10 cellular contexts compared by ENCODE assay signal in genomic region chr12:57726884-57727757, GRCh38. TPM values are rescaled to one million over a fixed set of nuclear protein-coding genes. Genes with fewer than 3 reads are reported as not detected.
DNase-seq lines count a peak whose midpoint lies in the region; ATAC-seq, FAIRE-seq and TF ChIP-seq lines count a peak whose summit lies in the region.
"Had no signal": no experiment of that assay in that cellular context is flagged by ENCODE, and none has a peak within 500 bp of the region (broad histone marks: within the 10 kb centered on the region; RNA-seq: fewer than 3 reads in every experiment).

No MANE protein-coding gene starts in this region.

- POLR2A ChIA-PET in HepG2 (lab: Yijun Ruan, JAX): interaction anchor here (0.5 to 2.1 kb wide), 4 partner anchors 18 to 216 kb away, joined by 3 to 23 read pairs (median 4); partner anchors contain the start of genes CTDSP2, EEF1AKMT3, METTL1 and TSPAN31

- BruUV-seq in HepG2 (replicated peaks; lab: Mats Ljungman, UMichigan): no TSS peak

- no peak overlapping the region for H3K27ac ChIP-seq in HepG2 (ENCODE audit: extremely low read length, insufficient read depth, low read length)
- H3K27ac ChIP-seq in thyroid gland: no peak overlapping the region

- ATAC-seq in HepG2 (no peak), HG02623 (IDR thresholded peaks at IDR 0.05; ENCODE audit: unreplicated experiment) (no peak)

- no peak for TF ChIP-seq RAD21 in HepG2 (CRISPR knock-in tag; IDR thresholded peaks at IDR 0.05)

- H3K9me3 ChIP-seq in HepG2 (ENCODE audit: low read length) (no peaks in the 10 kb centered on the region), thyroid gland (no peaks in the 10 kb centered on the region)

- in situ Hi-C loops in HepG2 (cut with HindIII; ENCODE audit: extremely low pct_ligation_motif_present, low pct_unique_long_range_greater_than_20kb): no loop called here

- TF ChIP-seq EP300 in HepG2 (IDR thresholded peaks at IDR 0.05; ENCODE audit: low read depth in 2 of 2, low read length in 2 of 2) (no peak), HepG2 (CRISPR knock-in tag; IDR thresholded peaks at IDR 0.05; ENCODE audit: borderline replicate concordance) (no peak)

- H3K36me3 ChIP-seq in HepG2 (replicated peaks in 1 of 2; ENCODE audit: control insufficient read depth in 1 of 2, insufficient read depth in 2 of 2, low read length in 2 of 2) (no peaks in the 10 kb centered on the region), thyroid gland (no peaks in the 10 kb centered on the region)

- no peak for TF ChIP-seq POLR2A in HepG2 (IDR thresholded peaks at IDR 0.05; ENCODE audit: insufficient read depth in 1 of 2, low read depth in 2 of 2, low read length in 2 of 2)
- TF ChIP-seq POLR2A in thyroid gland (IDR thresholded peaks at IDR 0.05): no peak

- CTCF ChIA-PET in HepG2 (lab: Yijun Ruan, JAX; ENCODE audit: low intra/inter-chr PET ratio, low total read pairs): interaction anchor here (1.7 kb wide), 1 partner anchor 8 kb away, joined by 6 read pairs; no protein-coding TSS in a partner anchor

- peak overlapping the region; percentile 98 for H3K4me2 ChIP-seq in HepG2 (ENCODE audit: low read depth, low read length)

- H2AFZ ChIP-seq in HepG2 (ENCODE audit: low read length): no peak overlapping the region

- peak overlapping the region; percentile 80 to 87 for H3K4me3 ChIP-seq in cardiac fibroblast (replicated peaks in 1 of 2; ENCODE audit: low read depth in 2 of 2, low read length in 2 of 2)
- peak overlapping the region; percentile 81 to 91 (median 89); a peak in 4 of 6 replicates for H3K4me3 ChIP-seq in HepG2 (replicated peaks in 1 of 3; ENCODE audit: insufficient read depth in 1 of 3, low read depth in 2 of 3, low read length in 3 of 3)
- H3K4me3 ChIP-seq in thyroid gland (replicated peaks in 1 of 3): peak overlapping the region in 2 of 3 donors; percentile 12 to 42

- no peak for FAIRE-seq in HepG2 (lab: Jason Lieb, UNC)

- peak overlapping the region; percentile 52; the same call in 1 of the 2 replicates for H3K9ac ChIP-seq in HepG2 (ENCODE audit: insufficient read depth, low read depth, low read length)

- intact Hi-C loops in HepG2 (cut with micrococcal nuclease; ENCODE audit: unreplicated experiment) (no loop called here), thyroid gland (cut with DNase I) (no loop called here)

- 82% methylated on average over 49 of the region's 76 CpGs for WGBS in HepG2 (ENCODE audit: low lambda C conversion rate)
- WGBS in thyroid gland, 2 donors: 9 to 35% methylated on average over 14 to 32 of the region's 76 CpGs

- H3K27me3 ChIP-seq in HepG2 (ENCODE audit: control insufficient read depth in 1 of 2, insufficient read depth in 2 of 2, low read length in 2 of 2): peaks cover 2 to 26% of the 10 kb centered on the region in 2 experiments; a peak in 4 of 5 replicates
- H3K27me3 ChIP-seq in thyroid gland: no peaks in the 10 kb centered on the region

- DNase-seq in NCI-H524 (lab: John Stamatoyannopoulos, UW) (peak; percentile 28 to 64), NCI-H524 treated with DMSO at 0.1 percent for 48 hours (lab: John Stamatoyannopoulos, UW) (no peak), cardiac fibroblast (ENCODE audit: low read depth in 2 of 2) (peak in 1 of 2 donors; percentile 52), HepG2 (ENCODE audit: low spot score) (no peak), thyroid gland (peak; percentile 70 to 79), HUDEP-2 (lab: John Stamatoyannopoulos, UW; ENCODE audit: unreplicated experiment in 76 of 76) (no peak), HPDE6-E6E7 (ENCODE audit: extremely low spot score) (no peak)
- DNase-seq: activated T-cell treated with anti-CD3 and anti-CD28 coated beads, Interleukin-2, amount 50 U/mL, for 1 hour; CD4-positive, CD25-positive, alpha-beta regulatory T cell had no signal

- no peaks in the 10 kb centered on the region for H3K79me2 ChIP-seq in HepG2 (ENCODE audit: insufficient read depth, low read length)

- 0 out of 2 replicates have a peak, but pooled peaks cover 4% of the 10 kb centered on the region for H3K4me1 ChIP-seq in HepG2 (ENCODE audit: insufficient read depth, low read length)
- H3K4me1 ChIP-seq in thyroid gland: peaks cover 9 to 24% of the 10 kb centered on the region in 2 donors

- H4K20me1 ChIP-seq in HepG2 (ENCODE audit: insufficient read depth, low read length): no peaks in the 10 kb centered on the region

- TF ChIP-seq CTCF in cardiac fibroblast (IDR thresholded peaks at IDR 0.05; ENCODE audit: low read depth, low read length) (peak; percentile 42), HepG2 (CRISPR knock-in tag; IDR thresholded peaks at IDR 0.05) (peak; percentile 12; the same call in 1 of the 2 replicates), thyroid gland (IDR thresholded peaks at IDR 0.05) (peak in 1 of 6 experiments; percentile 3)

RNA-seq across cellular contexts. Expression of gene AGAP2, which starts 11.4 kb away (rescaled TPM):
- total RNA-seq in HepG2 (2016; rRNA removed; fragmentation: Illumina TruSeq; extraction: Trizol) (0.38 and 0.81 TPM in 2 replicates), thyroid gland (1 to 10 TPM in 1 of 4 donors, under 1 TPM in 3; 0.45 to 1.3 (median 0.80) TPM)
- 0.10 and 0.18 TPM in 2 replicates for total RNA-seq in HepG2 (2016; cell fraction: cytosol; rRNA removed; fragmentation: Illumina TruSeq; extraction: Trizol; ENCODE audit: low read depth)
- total RNA-seq in HepG2 (2016; cell fraction: insoluble cytoplasmic fraction; rRNA removed; fragmentation: Illumina TruSeq; extraction: Trizol): 0.45 and 0.91 TPM in 2 replicates
- total RNA-seq in HepG2 (2016; cell fraction: membrane; rRNA removed; fragmentation: Illumina TruSeq; extraction: Trizol): 0.24 and 0.49 TPM in 2 replicates
- total RNA-seq in HepG2 (2016; cell fraction: nucleus; rRNA removed; fragmentation: Illumina TruSeq; extraction: Trizol): 0.44 and 0.71 TPM in 2 replicates
- polyA plus RNA-seq in HepG2 (2011; rRNA removed): 0.45 and 0.73 TPM in 2 replicates
- polyA plus RNA-seq in HepG2 (2011; cell fraction: cytosol; rRNA removed): 0.50 and 0.87 TPM in 2 replicates
- polyA plus RNA-seq in HepG2 (2011; cell fraction: nucleus; rRNA removed): 1.0 and 1.5 TPM in 2 replicates
- 0.23 and 0.31 TPM in 2 replicates for polyA plus RNA-seq in HepG2 (2012)
- 0.33 and 0.42 TPM in 2 replicates for polyA plus RNA-seq in HepG2 (2016; cell fraction: cytosol; fragmentation: Illumina TruSeq; extraction: Trizol; ENCODE audit: low read depth)
- 0.57 and 0.95 TPM in 2 replicates for polyA plus RNA-seq in HepG2 (2016; cell fraction: insoluble cytoplasmic fraction; fragmentation: Illumina TruSeq; extraction: Trizol; ENCODE audit: low read depth)
- 0.10 and 0.23 TPM in 2 replicates for polyA plus RNA-seq in HepG2 (2016; cell fraction: membrane; fragmentation: Illumina TruSeq; extraction: Trizol; ENCODE audit: low read depth)
- polyA plus RNA-seq in HepG2 (2016; cell fraction: nucleus; fragmentation: Illumina TruSeq; extraction: Trizol; ENCODE audit: insufficient read depth, low read depth): 0.37 and 1.3 TPM in 2 replicates
- polyA minus RNA-seq in HepG2 (2011; rRNA and poly(A)+ RNA removed; ENCODE audit: low replicate concordance): 0.42 and 0.96 TPM in 2 replicates
- polyA minus RNA-seq in HepG2 (2011; cell fraction: cytosol; rRNA and poly(A)+ RNA removed): 0.70 and 0.79 TPM in 2 replicates
- polyA minus RNA-seq in HepG2 (2011; cell fraction: nucleus; rRNA and poly(A)+ RNA removed): 0.90 and 1.5 TPM in 2 replicates

RNA-seq across cellular contexts. Expression of gene TSPAN31, which starts 17.7 kb away (rescaled TPM):
- total RNA-seq in HepG2 (2016; rRNA removed; fragmentation: Illumina TruSeq; extraction: Trizol) (5.4 and 10.4 TPM in 2 replicates), thyroid gland (100 to 1,000 TPM; 110 to 166 (median 137) TPM)
- 3.1 and 3.3 TPM in 2 replicates for total RNA-seq in HepG2 (2016; cell fraction: cytosol; rRNA removed; fragmentation: Illumina TruSeq; extraction: Trizol; ENCODE audit: low read depth)
- 7.8 and 11.5 TPM in 2 replicates for total RNA-seq in HepG2 (2016; cell fraction: insoluble cytoplasmic fraction; rRNA removed; fragmentation: Illumina TruSeq; extraction: Trizol)
- total RNA-seq in HepG2 (2016; cell fraction: membrane; rRNA removed; fragmentation: Illumina TruSeq; extraction: Trizol): 6.1 and 6.3 TPM in 2 replicates
- total RNA-seq in HepG2 (2016; cell fraction: nucleus; rRNA removed; fragmentation: Illumina TruSeq; extraction: Trizol): 8.7 and 15.1 TPM in 2 replicates
- 24.6 and 27.3 TPM in 2 replicates for polyA plus RNA-seq in HepG2 (2011; rRNA removed)
- polyA plus RNA-seq in HepG2 (2011; cell fraction: cytosol; rRNA removed): 19.3 and 22.2 TPM in 2 replicates
- polyA plus RNA-seq in HepG2 (2011; cell fraction: nucleus; rRNA removed): 26.2 and 31.2 TPM in 2 replicates
- polyA plus RNA-seq in HepG2 (2012): 17.1 and 17.8 TPM in 2 replicates
- polyA plus RNA-seq in HepG2 (2016; cell fraction: cytosol; fragmentation: Illumina TruSeq; extraction: Trizol; ENCODE audit: low read depth): 3.2 and 4.3 TPM in 2 replicates
- polyA plus RNA-seq in HepG2 (2016; cell fraction: insoluble cytoplasmic fraction; fragmentation: Illumina TruSeq; extraction: Trizol; ENCODE audit: low read depth): 6.6 and 6.9 TPM in 2 replicates
- 4.9 and 7.9 TPM in 2 replicates for polyA plus RNA-seq in HepG2 (2016; cell fraction: membrane; fragmentation: Illumina TruSeq; extraction: Trizol; ENCODE audit: low read depth)
- 22.0 and 24.1 TPM in 2 replicates for polyA plus RNA-seq in HepG2 (2016; cell fraction: nucleus; fragmentation: Illumina TruSeq; extraction: Trizol; ENCODE audit: insufficient read depth, low read depth)
- 8.6 and 23.9 TPM in 2 replicates for polyA minus RNA-seq in HepG2 (2011; rRNA and poly(A)+ RNA removed; ENCODE audit: low replicate concordance)
- polyA minus RNA-seq in HepG2 (2011; cell fraction: cytosol; rRNA and poly(A)+ RNA removed): 5.8 and 8.3 TPM in 2 replicates
- 14.9 and 21.0 TPM in 2 replicates for polyA minus RNA-seq in HepG2 (2011; cell fraction: nucleus; rRNA and poly(A)+ RNA removed)

RNA-seq across cellular contexts. Expression of gene CDK4, which starts 25.0 kb away (rescaled TPM):
- total RNA-seq in HepG2 (2016; rRNA removed; fragmentation: Illumina TruSeq; extraction: Trizol) (209 and 255 TPM in 2 replicates), thyroid gland (100 to 1,000 TPM in 3 of 4 donors, 10 to 100 TPM in 1; 95.2 to 137 (median 113) TPM)
- 114 and 177 TPM in 2 replicates for total RNA-seq in HepG2 (2016; cell fraction: cytosol; rRNA removed; fragmentation: Illumina TruSeq; extraction: Trizol; ENCODE audit: low read depth)
- total RNA-seq in HepG2 (2016; cell fraction: insoluble cytoplasmic fraction; rRNA removed; fragmentation: Illumina TruSeq; extraction: Trizol): 213 and 245 TPM in 2 replicates
- total RNA-seq in HepG2 (2016; cell fraction: membrane; rRNA removed; fragmentation: Illumina TruSeq; extraction: Trizol): 203 and 282 TPM in 2 replicates
- total RNA-seq in HepG2 (2016; cell fraction: nucleus; rRNA removed; fragmentation: Illumina TruSeq; extraction: Trizol): 105 and 134 TPM in 2 replicates
- 171 and 191 TPM in 2 replicates for polyA plus RNA-seq in HepG2 (2011; rRNA removed)
- polyA plus RNA-seq in HepG2 (2011; cell fraction: cytosol; rRNA removed): 223 and 255 TPM in 2 replicates
- 58.2 and 58.6 TPM in 2 replicates for polyA plus RNA-seq in HepG2 (2011; cell fraction: nucleus; rRNA removed)
- polyA plus RNA-seq in HepG2 (2012): 68.6 and 92.8 TPM in 2 replicates
- polyA plus RNA-seq in HepG2 (2016; cell fraction: cytosol; fragmentation: Illumina TruSeq; extraction: Trizol; ENCODE audit: low read depth): 148 and 226 TPM in 2 replicates
- 315 and 325 TPM in 2 replicates for polyA plus RNA-seq in HepG2 (2016; cell fraction: insoluble cytoplasmic fraction; fragmentation: Illumina TruSeq; extraction: Trizol; ENCODE audit: low read depth)
- 208 and 297 TPM in 2 replicates for polyA plus RNA-seq in HepG2 (2016; cell fraction: membrane; fragmentation: Illumina TruSeq; extraction: Trizol; ENCODE audit: low read depth)
- polyA plus RNA-seq in HepG2 (2016; cell fraction: nucleus; fragmentation: Illumina TruSeq; extraction: Trizol; ENCODE audit: insufficient read depth, low read depth): 175 and 177 TPM in 2 replicates
- polyA minus RNA-seq in HepG2 (2011; rRNA and poly(A)+ RNA removed; ENCODE audit: low replicate concordance): 141 and 375 TPM in 2 replicates
- 49.7 and 59.9 TPM in 2 replicates for polyA minus RNA-seq in HepG2 (2011; cell fraction: cytosol; rRNA and poly(A)+ RNA removed)
- polyA minus RNA-seq in HepG2 (2011; cell fraction: nucleus; rRNA and poly(A)+ RNA removed): 72.6 and 80.6 TPM in 2 replicates

RNA-seq across cellular contexts. Expression of gene MARCHF9, which starts 27.8 kb away (rescaled TPM):
- total RNA-seq in HepG2 (2016; rRNA removed; fragmentation: Illumina TruSeq; extraction: Trizol): 2.7 and 5.7 TPM in 2 replicates
- total RNA-seq in HepG2 (2016; cell fraction: cytosol; rRNA removed; fragmentation: Illumina TruSeq; extraction: Trizol; ENCODE audit: low read depth): 3.9 and 5.1 TPM in 2 replicates
- total RNA-seq in HepG2 (2016; cell fraction: insoluble cytoplasmic fraction; rRNA removed; fragmentation: Illumina TruSeq; extraction: Trizol): 3.4 and 4.7 TPM in 2 replicates
- 5.9 and 6.2 TPM in 2 replicates for total RNA-seq in HepG2 (2016; cell fraction: membrane; rRNA removed; fragmentation: Illumina TruSeq; extraction: Trizol)
- 3.4 and 4.3 TPM in 2 replicates for total RNA-seq in HepG2 (2016; cell fraction: nucleus; rRNA removed; fragmentation: Illumina TruSeq; extraction: Trizol)
- 9.6 and 14.5 TPM in 2 replicates for polyA plus RNA-seq in HepG2 (2011; rRNA removed)
- 8.1 and 8.8 TPM in 2 replicates for polyA plus RNA-seq in HepG2 (2011; cell fraction: cytosol; rRNA removed)
- polyA plus RNA-seq in HepG2 (2011; cell fraction: nucleus; rRNA removed): 15.5 and 17.5 TPM in 2 replicates
- 7.7 and 10.3 TPM in 2 replicates for polyA plus RNA-seq in HepG2 (2012)
- 2.7 and 3.1 TPM in 2 replicates for polyA plus RNA-seq in HepG2 (2016; cell fraction: cytosol; fragmentation: Illumina TruSeq; extraction: Trizol; ENCODE audit: low read depth)
- 5.0 and 8.0 TPM in 2 replicates for polyA plus RNA-seq in HepG2 (2016; cell fraction: insoluble cytoplasmic fraction; fragmentation: Illumina TruSeq; extraction: Trizol; ENCODE audit: low read depth)
- polyA plus RNA-seq in HepG2 (2016; cell fraction: membrane; fragmentation: Illumina TruSeq; extraction: Trizol; ENCODE audit: low read depth): 5.8 TPM in 2 replicates
- 13.4 and 15.4 TPM in 2 replicates for polyA plus RNA-seq in HepG2 (2016; cell fraction: nucleus; fragmentation: Illumina TruSeq; extraction: Trizol; ENCODE audit: insufficient read depth, low read depth)
- 12.1 and 12.5 TPM in 2 replicates for polyA minus RNA-seq in HepG2 (2011; rRNA and poly(A)+ RNA removed; ENCODE audit: low replicate concordance)
- polyA minus RNA-seq in HepG2 (2011; cell fraction: cytosol; rRNA and poly(A)+ RNA removed): 4.1 and 4.5 TPM in 2 replicates
- polyA minus RNA-seq in HepG2 (2011; cell fraction: nucleus; rRNA and poly(A)+ RNA removed): 3.7 and 5.3 TPM in 2 replicates
- 10 to 100 TPM; 17.5 to 25.1 (median 21.4) TPM for total RNA-seq in thyroid gland

RNA-seq across cellular contexts. Expression of gene OS9, which starts 33.2 kb away (rescaled TPM):
- total RNA-seq in HepG2 (2016; rRNA removed; fragmentation: Illumina TruSeq; extraction: Trizol): 51.7 and 156 TPM in 2 replicates
- 9.7 and 14.0 TPM in 2 replicates for total RNA-seq in HepG2 (2016; cell fraction: cytosol; rRNA removed; fragmentation: Illumina TruSeq; extraction: Trizol; ENCODE audit: low read depth)
- total RNA-seq in HepG2 (2016; cell fraction: insoluble cytoplasmic fraction; rRNA removed; fragmentation: Illumina TruSeq; extraction: Trizol): 45.5 and 158 TPM in 2 replicates
- total RNA-seq in HepG2 (2016; cell fraction: membrane; rRNA removed; fragmentation: Illumina TruSeq; extraction: Trizol): 18.9 and 21.2 TPM in 2 replicates
- 130 and 161 TPM in 2 replicates for total RNA-seq in HepG2 (2016; cell fraction: nucleus; rRNA removed; fragmentation: Illumina TruSeq; extraction: Trizol)
- polyA plus RNA-seq in HepG2 (2011; rRNA removed): 206 and 225 TPM in 2 replicates
- polyA plus RNA-seq in HepG2 (2011; cell fraction: cytosol; rRNA removed): 288 and 386 TPM in 2 replicates
- 254 and 282 TPM in 2 replicates for polyA plus RNA-seq in HepG2 (2011; cell fraction: nucleus; rRNA removed)
- 177 and 188 TPM in 2 replicates for polyA plus RNA-seq in HepG2 (2012)
- 9.4 and 11.6 TPM in 2 replicates for polyA plus RNA-seq in HepG2 (2016; cell fraction: cytosol; fragmentation: Illumina TruSeq; extraction: Trizol; ENCODE audit: low read depth)
- 41.1 and 49.4 TPM in 2 replicates for polyA plus RNA-seq in HepG2 (2016; cell fraction: insoluble cytoplasmic fraction; fragmentation: Illumina TruSeq; extraction: Trizol; ENCODE audit: low read depth)
- polyA plus RNA-seq in HepG2 (2016; cell fraction: membrane; fragmentation: Illumina TruSeq; extraction: Trizol; ENCODE audit: low read depth): 15.1 and 21.0 TPM in 2 replicates
- 248 and 264 TPM in 2 replicates for polyA plus RNA-seq in HepG2 (2016; cell fraction: nucleus; fragmentation: Illumina TruSeq; extraction: Trizol; ENCODE audit: insufficient read depth, low read depth)
- 114 and 184 TPM in 2 replicates for polyA minus RNA-seq in HepG2 (2011; rRNA and poly(A)+ RNA removed; ENCODE audit: low replicate concordance)
- polyA minus RNA-seq in HepG2 (2011; cell fraction: cytosol; rRNA and poly(A)+ RNA removed): 58.7 and 94.9 TPM in 2 replicates
- 80.6 and 98.3 TPM in 2 replicates for polyA minus RNA-seq in HepG2 (2011; cell fraction: nucleus; rRNA and poly(A)+ RNA removed)
- total RNA-seq in thyroid gland: 100 to 1,000 TPM; 262 to 393 (median 286) TPM

Comparison
In these comparisons a context has a peak if more than half of its experiments do, and no peak if none do; other contexts are left out.
1. DNase-seq: peak in NCI-H524 (2 of 2) and thyroid gland (2 of 2); none in NCI-H524 treated with DMSO at 0.1 percent for 48 hours (single experiment), HepG2 (single experiment), HUDEP-2 (0 of 76) and HPDE6-E6E7 (single experiment).
2. H3K4me3 ChIP-seq: peak in every context shown above with its lines; median percentile 89 in HepG2; 84 in cardiac fibroblast; 27 in thyroid gland.
3. RNA of gene TSPAN31, which starts 17.7 kb away (total RNA-seq): 110 to 166 TPM in thyroid gland; 3.1 to 15.1 TPM in HepG2; every median in the first group is over 4 times any median in the second.